ENCODE assay signal across 8 cellular contexts in the genomic region with DNA sequence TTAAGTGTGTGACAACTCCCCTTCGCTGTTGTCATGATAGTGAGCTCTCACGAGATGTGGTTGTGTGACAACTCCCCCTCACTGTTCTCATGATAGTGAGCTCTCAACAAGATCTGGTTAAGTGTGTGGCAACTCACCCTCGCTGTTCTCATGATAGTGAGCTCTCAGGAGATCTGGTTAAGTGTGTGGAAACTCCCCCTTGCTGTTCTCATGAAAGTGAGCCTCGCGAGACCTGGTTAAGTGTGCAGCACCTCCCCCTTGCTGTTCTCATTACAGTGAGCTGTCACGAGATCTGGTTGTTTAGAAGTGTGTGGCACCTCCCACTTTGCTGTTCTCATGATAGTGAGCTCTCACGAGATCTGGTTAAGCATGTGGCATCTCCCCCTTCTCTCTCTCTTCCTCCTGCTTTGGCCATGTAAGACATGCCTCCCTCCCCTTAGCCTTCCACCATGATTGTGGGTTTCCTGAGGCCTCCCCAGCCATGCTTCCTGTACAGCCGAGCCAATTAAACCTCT. TPM values are rescaled to one million over a fixed set of nuclear protein-coding genes. Genes with fewer than 3 reads are reported as not detected.
A peak's percentile ranks its signal among the peaks of the same experiment; 100 is the strongest.
DNase-seq lines count a peak whose midpoint lies in the region; ATAC-seq and TF ChIP-seq lines count a peak whose summit lies in the region.

No MANE protein-coding gene starts in this region.

- no peak for TF ChIP-seq CTCF in brain (conservative IDR thresholded peaks at IDR 0.05)

- no peaks in the 10 kb centered on the region for H3K4me1 Mint-ChIP-seq in brain

- peaks cover 93% of the 10 kb centered on the region for H3K36me3 Mint-ChIP-seq in brain

- no peak for ATAC-seq in GM19324 (IDR thresholded peaks at IDR 0.05; ENCODE audit: low FRiP score, unreplicated experiment)

- H3K9me3 Mint-ChIP-seq in brain, result no peaks in the 10 kb centered on the region

- H3K4me3 Mint-ChIP-seq in brain, result no peak overlapping the region

- H3K27ac Mint-ChIP-seq in brain, result peak overlapping the region in 4 of 5 experiments; percentile 43 to 86 (median 58)

- DNase-seq in NCI-H82 (lab: John Stamatoyannopoulos, UW), result peak; percentile 24
- no peak for DNase-seq in NCI-H82 treated with DMSO at 0.1 percent for 48 hours (lab: John Stamatoyannopoulos, UW; ENCODE audit: unreplicated experiment)
- DNase-seq in NAMALWA (ENCODE audit: low spot score), result peak; percentile 94
- peak; percentile 9 for DNase-seq in stimulated activated CD8-positive, alpha-beta memory T cell treated with anti-CD3 and anti-CD28 coated beads, Interleukin-7, amount 100 ng/mL, for 24 hours (ENCODE audit: low read depth)
- no peak for DNase-seq in ureter (ENCODE audit: low spot score)
- no peak for DNase-seq in DMS53 (lab: John Stamatoyannopoulos, UW)

- no peaks in the 10 kb centered on the region for H3K27me3 Mint-ChIP-seq in brain

RNA-seq across cellular contexts. Expression of gene LSS, which starts 25.1 kb away (rescaled TPM):
- 47.6 TPM for polyA plus RNA-seq in brain (ENCODE audit: insufficient read depth, low read depth, low replicate concordance)
- total RNA-seq in ureter, result 49.0 TPM

RNA-seq across cellular contexts. Expression of gene MCM3AP, which starts 31.7 kb away (rescaled TPM):
- 48.0 TPM for polyA plus RNA-seq in brain (ENCODE audit: insufficient read depth, low read depth, low replicate concordance)
- total RNA-seq in ureter, result 97.6 TPM

RNA-seq across cellular contexts. Expression of gene YBEY, which starts 32.5 kb away (rescaled TPM):
- 29.1 TPM for polyA plus RNA-seq in brain (ENCODE audit: insufficient read depth, low read depth, low replicate concordance)
- 22.8 TPM for total RNA-seq in ureter

Comparison
In these comparisons a context has a peak if more than half of its experiments do, and no peak if none do; other contexts are left out.
1. DNase-seq: peak in NCI-H82 (single experiment), NAMALWA (single experiment) and stimulated activated CD8-positive, alpha-beta memory T cell treated with anti-CD3 and anti-CD28 coated beads, Interleukin-7, amount 100 ng/mL, for 24 hours (single experiment); none in NCI-H82 treated with DMSO at 0.1 percent for 48 hours (single experiment), ureter (single experiment) and DMS53 (single experiment).